Comparison of ENCODE assay signal across 15 cellular contexts in genomic region chr17:14336418-14336817, GRCh38.
"Had no signal": no experiment of that assay in that cellular context is flagged by ENCODE, and none has a peak within 500 bp of the region (broad histone marks: within the 10 kb centered on the region; RNA-seq: fewer than 3 reads in every experiment).

No MANE protein-coding gene starts in this region.

- FAIRE-seq: TTC549 had no signal

- H3K9ac ChIP-seq: neural progenitor cell, parathyroid adenoma had no signal

- H3K4me3 Mint-ChIP-seq: activated B cell treated with CpG ODN at 0.5 μM for 24 hours; dendritic cell treated with granulocyte-macrophage colony-stimulating factor and Interleukin-4, amounts not matched to agents 40 ng/mL and 50 ng/mL, for 4 days; endodermal cell; memory B cell; neural progenitor cell; type B pancreatic cell had no signal

- H3K9me3 Mint-ChIP-seq: activated B cell treated with CpG ODN at 0.5 μM for 24 hours; dendritic cell treated with granulocyte-macrophage colony-stimulating factor and Interleukin-4, amounts not matched to agents 40 ng/mL and 50 ng/mL, for 4 days; endodermal cell; memory B cell; type B pancreatic cell had no signal

- H3K27me3 ChIP-seq: neural progenitor cell had no signal

- H3K4me2 ChIP-seq: neural progenitor cell had no signal

- H3K4me1 ChIP-seq: parathyroid adenoma had no signal

- H3K36me3 Mint-ChIP-seq: memory B cell had no signal

- H3K4me3 ChIP-seq: neural progenitor cell, skin epidermis had no signal

- DNase-seq: activated B cell treated with CpG ODN at 0.5 μM for 24 hours; activated CD4-positive, alpha-beta T cell treated with anti-CD3 and anti-CD28 coated beads, Interleukin-2, amount 50 U/mL, for 1 hour; activated naive CD4-positive, alpha-beta T cell; activated T-cell treated with anti-CD3 and anti-CD28 coated beads, Interleukin-2, amount 50 U/mL, for 1 hour; central memory CD4-positive, alpha-beta T cell; endodermal cell; erythroblast; retina had no signal

- H3K79me2 ChIP-seq: parathyroid adenoma had no signal

- H3K27ac ChIP-seq: neural progenitor cell, parathyroid adenoma, skin epidermis had no signal

- H3K36me3 ChIP-seq: neural progenitor cell had no signal

- H2AFZ ChIP-seq: neural progenitor cell, parathyroid adenoma had no signal

- H3K27me3 Mint-ChIP-seq: dendritic cell treated with granulocyte-macrophage colony-stimulating factor and Interleukin-4, amounts not matched to agents 40 ng/mL and 50 ng/mL, for 4 days had no signal

- H3K27ac Mint-ChIP-seq: activated B cell treated with CpG ODN at 0.5 μM for 24 hours; dendritic cell treated with granulocyte-macrophage colony-stimulating factor and Interleukin-4, amounts not matched to agents 40 ng/mL and 50 ng/mL, for 4 days; endodermal cell; memory B cell; type B pancreatic cell had no signal
